ENCODE assay signal across 15 cellular contexts in genomic region chr17:47703671-47704070, GRCh38. TPM values are rescaled to one million over a fixed set of nuclear protein-coding genes. Genes with fewer than 3 reads are reported as not detected.
A peak's percentile ranks its signal among the peaks of the same experiment; 100 is the strongest.
DNase-seq lines count a peak whose midpoint lies in the region; ATAC-seq and TF ChIP-seq lines count a peak whose summit lies in the region.
"Had no signal": no experiment of that assay in that cellular context is flagged by ENCODE, and none has a peak within 500 bp of the region (broad histone marks: within the 10 kb centered on the region; RNA-seq: fewer than 3 reads in every experiment).

No MANE protein-coding gene starts in this region.

- H3K4me3 ChIP-seq in CD8-positive, alpha-beta memory T cell (ENCODE audit: low read length): peak overlapping the region; percentile 53
- H3K4me3 ChIP-seq in coronary artery: no peak overlapping the region
- H3K4me3 ChIP-seq: smooth muscle cell, upper lobe of left lung had no signal

- CTCF ChIA-PET in CD8-positive, alpha-beta memory T cell (lab: Charles Lee): interaction anchor here (0.8 to 1.7 kb wide), 4 partner anchors 9 to 86 kb away, joined by 3 to 10 read pairs (median 6); partner anchors contain the start of gene TBX21

- H3K27ac ChIP-seq in CD8-positive, alpha-beta memory T cell (ENCODE audit: low read depth, low read length): peak overlapping the region; percentile 14
- H3K27ac ChIP-seq in coronary artery: no peak overlapping the region

- POLR2A ChIA-PET in CD8-positive, alpha-beta memory T cell (lab: Charles Lee): interaction anchor here (1.1 to 1.8 kb wide), 2 partner anchors 29 to 54 kb away, joined by 5 to 7 read pairs; partner anchors contain the start of genes KPNB1 and TBX21

- peaks cover 16% of the 10 kb centered on the region for H3K36me3 Mint-ChIP-seq in activated CD4-positive, alpha-beta T cell treated with anti-CD3 and anti-CD28 coated beads, Interleukin-2, amount 10 ng/mL, durations not matched to agents 24 days and 14 days (ENCODE audit: low read depth)
- H3K36me3 Mint-ChIP-seq in CD8-positive, alpha-beta memory T cell: no peaks in the 10 kb centered on the region
- H3K36me3 Mint-ChIP-seq in activated naive CD4-positive, alpha-beta T cell treated with anti-CD3 and anti-CD28 coated beads, Interleukin-2, amount 50 U/mL, for 72 hours: peaks cover 16 to 17% of the 10 kb centered on the region in 2 donors
- no peaks in the 10 kb centered on the region for H3K36me3 Mint-ChIP-seq in natural killer cell treated with Interleukin-12 subunit alpha and Interleukin-12 subunit beta and Interleukin-15 and Interleukin-18, amount 100 ng/mL, for 72 hours

- H3K36me3 ChIP-seq in CD8-positive, alpha-beta memory T cell (ENCODE audit: insufficient read depth, low read length): no peaks in the 10 kb centered on the region

- DNase-seq in activated CD4-positive, alpha-beta T cell treated with anti-CD3 and anti-CD28 coated beads, Interleukin-2, amount 10 ng/mL, durations not matched to agents 24 days and 14 days: no peak
- DNase-seq in activated CD4-positive, alpha-beta T cell treated with anti-CD3 and anti-CD28 coated beads, Interleukin-2, amount 50 U/mL, for 4 hours: no peak
- no peak for DNase-seq in CD8-positive, alpha-beta memory T cell
- no peak for DNase-seq in activated naive CD4-positive, alpha-beta T cell treated with anti-CD3 and anti-CD28 coated beads, Interleukin-2, amount 50 U/mL, for 72 hours (ENCODE audit: low spot score in 2 of 2)
- DNase-seq in natural killer cell treated with Interleukin-12 subunit alpha and Interleukin-12 subunit beta and Interleukin-15 and Interleukin-18, amount 100 ng/mL, for 72 hours (ENCODE audit: low spot score): no peak
- DNase-seq in activated CD4-positive, CD25-positive, alpha-beta regulatory T cell (lab: John Stamatoyannopoulos, UW): no peak
- no peak for DNase-seq in coronary artery (ENCODE audit: low spot score)
- DNase-seq: cortex of kidney, NCI-H774 had no signal

- peak in 1 of 2 donors; percentile 1 for ATAC-seq in activated naive CD4-positive, alpha-beta T cell treated with anti-CD3 and anti-CD28 coated beads, Interleukin-2, amount 50 U/mL, for 72 hours
- ATAC-seq in natural killer cell treated with Interleukin-12 subunit alpha and Interleukin-12 subunit beta and Interleukin-15 and Interleukin-18, amount 100 ng/mL, for 72 hours: no peak
- no peak for ATAC-seq in HG03045 (IDR thresholded peaks at IDR 0.05; ENCODE audit: unreplicated experiment)
- ATAC-seq: Panc1 had no signal

- H3K4me1 ChIP-seq in CD8-positive, alpha-beta memory T cell (ENCODE audit: insufficient read depth, low read length): peaks cover 84% of the 10 kb centered on the region

- no peaks in the 10 kb centered on the region for H3K9me3 Mint-ChIP-seq in activated CD4-positive, alpha-beta T cell treated with anti-CD3 and anti-CD28 coated beads, Interleukin-2, amount 10 ng/mL, durations not matched to agents 24 days and 14 days
- H3K9me3 Mint-ChIP-seq in CD8-positive, alpha-beta memory T cell: no peaks in the 10 kb centered on the region
- H3K9me3 Mint-ChIP-seq in activated naive CD4-positive, alpha-beta T cell treated with anti-CD3 and anti-CD28 coated beads, Interleukin-2, amount 50 U/mL, for 72 hours: no peaks in the 10 kb centered on the region
- H3K9me3 Mint-ChIP-seq in natural killer cell treated with Interleukin-12 subunit alpha and Interleukin-12 subunit beta and Interleukin-15 and Interleukin-18, amount 100 ng/mL, for 72 hours: no peaks in the 10 kb centered on the region

- H3K27ac Mint-ChIP-seq in activated CD4-positive, alpha-beta T cell treated with anti-CD3 and anti-CD28 coated beads, Interleukin-2, amount 10 ng/mL, durations not matched to agents 24 days and 14 days: peak overlapping the region; percentile 87
- H3K27ac Mint-ChIP-seq in CD8-positive, alpha-beta memory T cell: peak overlapping the region; percentile 86 to 99 (median 95)
- peak overlapping the region; percentile 95 to 99 for H3K27ac Mint-ChIP-seq in activated naive CD4-positive, alpha-beta T cell treated with anti-CD3 and anti-CD28 coated beads, Interleukin-2, amount 50 U/mL, for 72 hours
- H3K27ac Mint-ChIP-seq in natural killer cell treated with Interleukin-12 subunit alpha and Interleukin-12 subunit beta and Interleukin-15 and Interleukin-18, amount 100 ng/mL, for 72 hours: peak overlapping the region; percentile 96 to 97
- H3K27ac Mint-ChIP-seq: progenitor cell of endocrine pancreas had no signal

- H3K9me3 ChIP-seq in CD8-positive, alpha-beta memory T cell (ENCODE audit: low read length): no peaks in the 10 kb centered on the region
- H3K9me3 ChIP-seq: upper lobe of left lung had no signal

- H3K27me3 ChIP-seq in CD8-positive, alpha-beta memory T cell (ENCODE audit: insufficient read depth, low read length, poor library complexity, severe bottlenecking): no peaks in the 10 kb centered on the region
- H3K27me3 ChIP-seq: upper lobe of left lung had no signal

- intact Hi-C loops in activated CD4-positive, alpha-beta T cell treated with anti-CD3 and anti-CD28 coated beads, Interleukin-2, amount 10 ng/mL, durations not matched to agents 24 days and 14 days (cut with micrococcal nuclease): no loop called here

- no peak for TF ChIP-seq CTCF in coronary artery (IDR thresholded peaks at IDR 0.05)

- peaks cover 75% of the 10 kb centered on the region for H3K4me1 Mint-ChIP-seq in activated CD4-positive, alpha-beta T cell treated with anti-CD3 and anti-CD28 coated beads, Interleukin-2, amount 10 ng/mL, durations not matched to agents 24 days and 14 days
- H3K4me1 Mint-ChIP-seq in CD8-positive, alpha-beta memory T cell: peaks cover 84 to 88% (median 86%) of the 10 kb centered on the region in 3 donors
- peaks cover 78 to 81% of the 10 kb centered on the region in 2 donors for H3K4me1 Mint-ChIP-seq in natural killer cell treated with Interleukin-12 subunit alpha and Interleukin-12 subunit beta and Interleukin-15 and Interleukin-18, amount 100 ng/mL, for 72 hours (ENCODE audit: low read depth in 2 of 2)

- no peaks in the 10 kb centered on the region for H3K27me3 Mint-ChIP-seq in activated CD4-positive, alpha-beta T cell treated with anti-CD3 and anti-CD28 coated beads, Interleukin-2, amount 10 ng/mL, durations not matched to agents 24 days and 14 days
- H3K27me3 Mint-ChIP-seq in CD8-positive, alpha-beta memory T cell: no peaks in the 10 kb centered on the region
- H3K27me3 Mint-ChIP-seq in natural killer cell treated with Interleukin-12 subunit alpha and Interleukin-12 subunit beta and Interleukin-15 and Interleukin-18, amount 100 ng/mL, for 72 hours: no peaks in the 10 kb centered on the region

- H3K4me3 Mint-ChIP-seq in activated CD4-positive, alpha-beta T cell treated with anti-CD3 and anti-CD28 coated beads, Interleukin-2, amount 10 ng/mL, durations not matched to agents 24 days and 14 days: peak overlapping the region; percentile 79
- H3K4me3 Mint-ChIP-seq in CD8-positive, alpha-beta memory T cell: peak overlapping the region; percentile 68 to 91 (median 80)
- H3K4me3 Mint-ChIP-seq in natural killer cell treated with Interleukin-12 subunit alpha and Interleukin-12 subunit beta and Interleukin-15 and Interleukin-18, amount 100 ng/mL, for 72 hours: peak overlapping the region; percentile 85

RNA-seq across cellular contexts. Expression of gene TBKBP1, which starts 9.7 kb away (rescaled TPM):
- 9.3 and 10.9 TPM in 2 replicates for total RNA-seq in activated CD4-positive, alpha-beta T cell treated with anti-CD3 and anti-CD28 coated beads, Interleukin-2, amount 10 ng/mL, durations not matched to agents 24 days and 14 days
- 1 to 10 TPM; 6.6 to 6.7 TPM for total RNA-seq in CD8-positive, alpha-beta memory T cell
- polyA plus RNA-seq in CD8-positive, alpha-beta memory T cell: 1.8 TPM
- total RNA-seq in activated naive CD4-positive, alpha-beta T cell treated with anti-CD3 and anti-CD28 coated beads, Interleukin-2, amount 50 U/mL, for 72 hours: 10 to 100 TPM; 15.4 to 21.4 TPM
- total RNA-seq in natural killer cell treated with Interleukin-12 subunit alpha and Interleukin-12 subunit beta and Interleukin-15 and Interleukin-18, amount 100 ng/mL, for 72 hours: 10 to 100 TPM; 13.1 to 22.6 TPM

RNA-seq across cellular contexts. Expression of gene TBX21, which starts 29.4 kb away (rescaled TPM):
- 63.0 and 66.4 TPM in 2 replicates for total RNA-seq in activated CD4-positive, alpha-beta T cell treated with anti-CD3 and anti-CD28 coated beads, Interleukin-2, amount 10 ng/mL, durations not matched to agents 24 days and 14 days
- 10 to 100 TPM; 37.8 to 39.8 TPM for total RNA-seq in CD8-positive, alpha-beta memory T cell
- 59.6 TPM for polyA plus RNA-seq in CD8-positive, alpha-beta memory T cell
- total RNA-seq in activated naive CD4-positive, alpha-beta T cell treated with anti-CD3 and anti-CD28 coated beads, Interleukin-2, amount 50 U/mL, for 72 hours: 10 to 100 TPM; 39.6 to 73.5 TPM
- 100 to 1,000 TPM; 234 to 437 TPM for total RNA-seq in natural killer cell treated with Interleukin-12 subunit alpha and Interleukin-12 subunit beta and Interleukin-15 and Interleukin-18, amount 100 ng/mL, for 72 hours
- total RNA-seq: epithelial cell of proximal tubule, progenitor cell of endocrine pancreas, smooth muscle cell had no signal
- polyA plus RNA-seq: smooth muscle cell had no signal

RNA-seq across cellular contexts. Expression of gene KPNB1, which starts 54.0 kb away (rescaled TPM):
- total RNA-seq in activated CD4-positive, alpha-beta T cell treated with anti-CD3 and anti-CD28 coated beads, Interleukin-2, amount 10 ng/mL, durations not matched to agents 24 days and 14 days: 727 and 736 TPM in 2 replicates
- 100 to 1,000 TPM; 907 to 915 TPM for total RNA-seq in CD8-positive, alpha-beta memory T cell
- polyA plus RNA-seq in CD8-positive, alpha-beta memory T cell: 35.9 TPM
- 100 to 1,000 TPM; 560 to 601 TPM for total RNA-seq in activated naive CD4-positive, alpha-beta T cell treated with anti-CD3 and anti-CD28 coated beads, Interleukin-2, amount 50 U/mL, for 72 hours
- total RNA-seq in natural killer cell treated with Interleukin-12 subunit alpha and Interleukin-12 subunit beta and Interleukin-15 and Interleukin-18, amount 100 ng/mL, for 72 hours: 1,000 to 10,000 TPM in 1 of 2 donors, 100 to 1,000 TPM in 1; 665 to 1,039 TPM
